Comparison of ENCODE assay signal across 8 cellular contexts in genomic region chr6:45922728-45923351, GRCh38.
A peak's percentile ranks its signal among the peaks of the same experiment; 100 is the strongest.
DNase-seq lines count a peak whose midpoint lies in the region; ATAC-seq and TF ChIP-seq lines count a peak whose summit lies in the region.

No MANE protein-coding gene starts in this region.

- no peaks in the 10 kb centered on the region for H3K36me3 Mint-ChIP-seq in activated CD4-positive, alpha-beta T cell treated with anti-CD3 and anti-CD28 coated beads, Interleukin-2, amount 10 ng/mL, durations not matched to agents 24 days and 14 days (ENCODE audit: low read depth)

- H3K4me3 ChIP-seq in AG09309 (ENCODE audit: control insufficient read depth, low read depth, low read length): no peak overlapping the region

- H3K9me3 Mint-ChIP-seq in activated CD4-positive, alpha-beta T cell treated with anti-CD3 and anti-CD28 coated beads, Interleukin-2, amount 10 ng/mL, durations not matched to agents 24 days and 14 days: peaks cover 1% of the 10 kb centered on the region

- TF ChIP-seq CTCF in AG09309 (IDR thresholded peaks at IDR 0.05; ENCODE audit: control insufficient read depth, insufficient read depth, low read depth, low read length, missing control alignments): peak; percentile 93

- H3K4me3 Mint-ChIP-seq in activated CD4-positive, alpha-beta T cell treated with anti-CD3 and anti-CD28 coated beads, Interleukin-2, amount 10 ng/mL, durations not matched to agents 24 days and 14 days: peak overlapping the region; percentile 10

- peak overlapping the region; percentile 89 for H3K27ac Mint-ChIP-seq in activated CD4-positive, alpha-beta T cell treated with anti-CD3 and anti-CD28 coated beads, Interleukin-2, amount 10 ng/mL, durations not matched to agents 24 days and 14 days

- H3K4me1 Mint-ChIP-seq in activated CD4-positive, alpha-beta T cell treated with anti-CD3 and anti-CD28 coated beads, Interleukin-2, amount 10 ng/mL, durations not matched to agents 24 days and 14 days: peaks cover 46% of the 10 kb centered on the region

- no peaks in the 10 kb centered on the region for H3K27me3 Mint-ChIP-seq in activated CD4-positive, alpha-beta T cell treated with anti-CD3 and anti-CD28 coated beads, Interleukin-2, amount 10 ng/mL, durations not matched to agents 24 days and 14 days

- DNase-seq in AG09309 (ENCODE audit: low read depth): peak; percentile 44
- DNase-seq in NCI-H2081 (lab: John Stamatoyannopoulos, UW): peak; percentile 3 to 53
- DNase-seq in activated CD4-positive, alpha-beta T cell treated with anti-CD3 and anti-CD28 coated beads, Interleukin-2, amount 10 ng/mL, durations not matched to agents 24 days and 14 days: peak; percentile 90
- peak; percentile 78 for DNase-seq in ecto neural progenitor cell (ENCODE audit: low spot score)
- peak; percentile 57 to 61 for DNase-seq in lung microvascular endothelial cell (ENCODE audit: low read depth in 2 of 2)
- peak; percentile 12 for DNase-seq in stimulated activated CD8-positive, alpha-beta memory T cell treated with anti-CD3 and anti-CD28 coated beads, Interleukin-12 subunit alpha, Interleukin-12 subunit beta, amount 100 ng/mL, for 4 hours (ENCODE audit: low read depth)

- intact Hi-C loops in activated CD4-positive, alpha-beta T cell treated with anti-CD3 and anti-CD28 coated beads, Interleukin-2, amount 10 ng/mL, durations not matched to agents 24 days and 14 days (cut with micrococcal nuclease): loop anchor here (1.0 to 10.0 kb wide), 13 partner anchors 92 to 1448 kb away; no protein-coding TSS in a partner anchor

- peak; percentile 22 for ATAC-seq in GM18520 (IDR thresholded peaks at IDR 0.05; ENCODE audit: unreplicated experiment)
- ATAC-seq in GM19455 (IDR thresholded peaks at IDR 0.05; ENCODE audit: unreplicated experiment): no peak

Comparison
In these comparisons a context has a peak if more than half of its experiments do, and no peak if none do; other contexts are left out.
1. DNase-seq: peak in every context shown above with its lines; median percentile 90 in activated CD4-positive, alpha-beta T cell treated with anti-CD3 and anti-CD28 coated beads, Interleukin-2, amount 10 ng/mL, durations not matched to agents 24 days and 14 days; 78 in ecto neural progenitor cell; 59 in lung microvascular endothelial cell; 44 in AG09309; 28 in NCI-H2081; 12 in stimulated activated CD8-positive, alpha-beta memory T cell treated with anti-CD3 and anti-CD28 coated beads, Interleukin-12 subunit alpha, Interleukin-12 subunit beta, amount 100 ng/mL, for 4 hours.